In genomic region chr13:45775401-45775963, GRCh38 we compare ENCODE assay signal across 24 cellular contexts.
DNase-seq lines count a peak whose midpoint lies in the region; ATAC-seq and TF ChIP-seq lines count a peak whose summit lies in the region.
"Had no signal": no experiment of that assay in that cellular context is flagged by ENCODE, and none has a peak within 500 bp of the region (broad histone marks: within the 10 kb centered on the region; RNA-seq: fewer than 3 reads in every experiment).

No MANE protein-coding gene starts in this region.

- H3K27me3 Mint-ChIP-seq in T-helper 17 cell: peaks cover 22% of the 10 kb centered on the region
- H3K27me3 Mint-ChIP-seq in endodermal cell (ENCODE audit: insufficient read depth): no peaks in the 10 kb centered on the region
- H3K27me3 Mint-ChIP-seq: CD4-positive, alpha-beta T cell had no signal

- DNase-seq in HAP-1 (ENCODE audit: low spot score in 2 of 2): peak; percentile 80 to 94
- no peak for DNase-seq in T-helper 17 cell
- DNase-seq in endodermal cell: peak; percentile 57
- no peak for DNase-seq in SIG-M5 treated with dmso at 0.1 percent for 504 hours (lab: John Stamatoyannopoulos, UW; ENCODE audit: unreplicated experiment)
- no peak for DNase-seq in dedifferentiated amniotic fluid mesenchymal stem cell (ENCODE audit: extremely low spot score)
- DNase-seq in AG08395 (ENCODE audit: low spot score): no peak
- DNase-seq in GF-D8 (lab: John Stamatoyannopoulos, UW): no peak
- DNase-seq: Caco-2; CD4-positive, alpha-beta T cell; DMS153; H7; KBM-7; MM.1S; NCI-H1048; NCI-H1417 treated with DMSO at 0.1 percent for 48 hours; NCI-H187; NCI-H2107; NCI-H226; NCI-H510A treated with DMSO at 0.1 percent for 48 hours; NCI-H774; T-helper 1 cell had no signal

- WGBS in endodermal cell (ENCODE audit: insufficient coverage in 1 of 2, insufficient read length in 1 of 2), 2 experiments: 60 to 65% methylated on average over 2 to 3 of the region's 3 CpGs

- H3K4me3 Mint-ChIP-seq in T-helper 17 cell (no peak overlapping the region), endodermal cell (no peak overlapping the region)
- H3K4me3 Mint-ChIP-seq: CD4-positive, alpha-beta T cell had no signal

- ATAC-seq in T-helper 17 cell: no peak

- no peak overlapping the region for H3K9ac ChIP-seq in endodermal cell (ENCODE audit: extremely low read depth, low read length, poor library complexity, severe bottlenecking)
- H3K9ac ChIP-seq: BLaER1 had no signal

- no peak overlapping the region for H3K27ac ChIP-seq in endodermal cell (ENCODE audit: low read depth, low read length)
- H3K27ac ChIP-seq: BLaER1, HL-60, SJSA1 had no signal

- peaks cover 10% of the 10 kb centered on the region for H3K9me3 Mint-ChIP-seq in endodermal cell
- H3K9me3 Mint-ChIP-seq: CD4-positive, alpha-beta T cell had no signal

- no peaks in the 10 kb centered on the region for H3K36me3 Mint-ChIP-seq in T-helper 17 cell (ENCODE audit: low read depth)
- H3K36me3 Mint-ChIP-seq in endodermal cell (ENCODE audit: low read depth): no peaks in the 10 kb centered on the region

- no peak for TF ChIP-seq CTCF in endodermal cell (conservative IDR thresholded peaks at IDR 0.05)

- peaks cover 32% of the 10 kb centered on the region for H3K4me1 ChIP-seq in HAP-1
- peaks cover 21% of the 10 kb centered on the region for H3K4me1 ChIP-seq in endodermal cell (ENCODE audit: control insufficient read depth, insufficient read depth, low read length)
- H3K4me1 ChIP-seq: BLaER1, Caco-2 had no signal

- H3K27me3 ChIP-seq in HAP-1 (ENCODE audit: low read depth) (no peaks in the 10 kb centered on the region), endodermal cell (ENCODE audit: control insufficient read depth, insufficient read depth, low read length, poor library complexity, severe bottlenecking) (no peaks in the 10 kb centered on the region)
- H3K27me3 ChIP-seq: BLaER1, SJSA1 had no signal

- no peaks in the 10 kb centered on the region for H3K36me3 ChIP-seq in HAP-1 (replicated peaks)
- no peaks in the 10 kb centered on the region for H3K36me3 ChIP-seq in endodermal cell (ENCODE audit: control insufficient read depth, insufficient read depth, low read length)
- H3K36me3 ChIP-seq: BLaER1, SJSA1 had no signal

- in situ Hi-C loops in HAP-1 (cut with MboI; ENCODE audit: low sequenced_read_pairs): no loop called here

- H3K9me3 ChIP-seq in HAP-1: peaks cover 7% of the 10 kb centered on the region; the same call in 1 of the 2 replicates
- no peaks in the 10 kb centered on the region for H3K9me3 ChIP-seq in T-helper 17 cell (ENCODE audit: control insufficient read depth, low read length, poor library complexity, severe bottlenecking)
- H3K9me3 ChIP-seq in endodermal cell (ENCODE audit: control insufficient read depth, low read length): peaks cover 12% of the 10 kb centered on the region
- H3K9me3 ChIP-seq: BLaER1, SJSA1 had no signal

- H3K4me3 ChIP-seq in HAP-1 (no peak overlapping the region), endodermal cell (ENCODE audit: low read length) (no peak overlapping the region)
- H3K4me3 ChIP-seq: BLaER1, SJSA1 had no signal

- H3K4me1 Mint-ChIP-seq in T-helper 17 cell (peaks cover 2% of the 10 kb centered on the region), endodermal cell (peaks cover 34% of the 10 kb centered on the region)

- H3K27ac Mint-ChIP-seq in T-helper 17 cell (peak overlapping the region; percentile 41), endodermal cell (no peak overlapping the region)
- H3K27ac Mint-ChIP-seq: CD4-positive, alpha-beta T cell had no signal

Comparison
In these comparisons a context has a peak if more than half of its experiments do, and no peak if none do; other contexts are left out.
1. DNase-seq: peak in HAP-1 (2 of 2) and endodermal cell (single experiment); none in T-helper 17 cell (0 of 3), SIG-M5 treated with dmso at 0.1 percent for 504 hours (single experiment), dedifferentiated amniotic fluid mesenchymal stem cell (single experiment), AG08395 (single experiment) and GF-D8 (single experiment).